Comparison of ENCODE assay signal across 9 cellular contexts in the genomic region with DNA sequence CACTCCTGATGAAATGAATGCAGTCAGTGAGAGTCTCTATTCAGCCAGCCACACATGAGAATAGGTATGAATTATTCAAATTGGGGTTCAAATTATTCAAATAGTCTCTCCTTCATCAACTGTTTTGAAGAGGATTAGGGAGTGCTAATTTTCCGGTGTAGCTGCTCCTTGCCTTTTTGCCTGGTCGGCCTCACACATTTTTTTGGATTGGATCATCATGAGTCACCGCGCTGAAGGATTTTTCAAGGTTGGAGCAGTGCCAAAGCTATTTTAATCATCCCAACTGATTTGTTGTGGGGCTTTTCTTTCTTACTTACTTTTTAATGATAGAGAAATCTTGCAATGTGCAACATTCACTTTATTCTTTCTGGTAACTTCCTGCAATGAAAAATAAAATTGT. TPM values are rescaled to one million over a fixed set of nuclear protein-coding genes. Genes with fewer than 3 reads are reported as not detected.
A peak's percentile ranks its signal among the peaks of the same experiment; 100 is the strongest.
DNase-seq lines count a peak whose midpoint lies in the region; ATAC-seq lines count a peak whose summit lies in the region.
"Had no signal": no experiment of that assay in that cellular context is flagged by ENCODE, and none has a peak within 500 bp of the region (broad histone marks: within the 10 kb centered on the region; RNA-seq: fewer than 3 reads in every experiment).

No MANE protein-coding gene starts in this region.

- H3K27ac Mint-ChIP-seq in activated naive CD8-positive, alpha-beta T cell treated with anti-CD3 and anti-CD28 coated beads for 36 hours, result no peak overlapping the region

- H3K9ac ChIP-seq in skeletal muscle satellite cell (ENCODE audit: low read depth, low read length), result peak overlapping the region; percentile 62

- no peaks in the 10 kb centered on the region for H3K9me3 Mint-ChIP-seq in activated naive CD8-positive, alpha-beta T cell treated with anti-CD3 and anti-CD28 coated beads for 36 hours

- no peak overlapping the region for H3K4me3 Mint-ChIP-seq in activated naive CD8-positive, alpha-beta T cell treated with anti-CD3 and anti-CD28 coated beads for 36 hours

- H3K36me3 ChIP-seq in skeletal muscle satellite cell (ENCODE audit: insufficient read depth, low read length), result no peaks in the 10 kb centered on the region
- H3K36me3 ChIP-seq: right lobe of liver had no signal

- H3K4me3 ChIP-seq in skeletal muscle satellite cell (ENCODE audit: low read length), result peak overlapping the region; percentile 46
- H3K4me3 ChIP-seq: right lobe of liver had no signal

- DNase-seq in DMS 273 (lab: John Stamatoyannopoulos, UW; ENCODE audit: unreplicated experiment) (peak; percentile 63), DMS 273 treated with DMSO at 0.1 percent for 48 hours (lab: John Stamatoyannopoulos, UW) (no peak), SHP77 (lab: John Stamatoyannopoulos, UW) (peak; percentile 36 to 59), foreskin melanocyte (peak; percentile 84)
- no peak for DNase-seq in activated naive CD8-positive, alpha-beta T cell treated with anti-CD3 and anti-CD28 coated beads for 36 hours
- DNase-seq in activated CD4-positive, alpha-beta T cell treated with anti-CD3 and anti-CD28 coated beads, Interleukin-2, amount 50 U/mL, for 48 hours, result no peak
- DNase-seq: right lobe of liver had no signal

- peak overlapping the region; percentile 72 for H3K4me2 ChIP-seq in skeletal muscle satellite cell (ENCODE audit: low read length)

- H3K27me3 Mint-ChIP-seq in activated naive CD8-positive, alpha-beta T cell treated with anti-CD3 and anti-CD28 coated beads for 36 hours, result peaks cover 12% of the 10 kb centered on the region

- H3K4me1 ChIP-seq in skeletal muscle satellite cell (ENCODE audit: control insufficient read depth, insufficient read depth, low read length), result peaks cover 45% of the 10 kb centered on the region
- H3K4me1 ChIP-seq: right lobe of liver had no signal

- no peak for ATAC-seq in HG03439 (IDR thresholded peaks at IDR 0.05; ENCODE audit: unreplicated experiment)

- H3K9me3 ChIP-seq in skeletal muscle satellite cell (replicated peaks; ENCODE audit: low read length), result no peaks in the 10 kb centered on the region
- H3K9me3 ChIP-seq: right lobe of liver had no signal

- no peaks in the 10 kb centered on the region for H3K36me3 Mint-ChIP-seq in activated naive CD8-positive, alpha-beta T cell treated with anti-CD3 and anti-CD28 coated beads for 36 hours

- H3K4me1 Mint-ChIP-seq in activated naive CD8-positive, alpha-beta T cell treated with anti-CD3 and anti-CD28 coated beads for 36 hours, result no peaks in the 10 kb centered on the region

- H3K27me3 ChIP-seq in skeletal muscle satellite cell (ENCODE audit: control insufficient read depth, insufficient read depth, low read length), result no peaks in the 10 kb centered on the region
- H3K27me3 ChIP-seq: right lobe of liver had no signal

RNA-seq across cellular contexts. Expression of a gene that starts 2.4 kb away (rescaled TPM):
- total RNA-seq in skeletal muscle satellite cell (2012; rRNA removed), result 26.0 and 26.6 TPM in 2 replicates
- under 1 TPM; 0.58 to 0.66 TPM for total RNA-seq in activated naive CD8-positive, alpha-beta T cell treated with anti-CD3 and anti-CD28 coated beads for 36 hours

Comparison
In these comparisons a context has a peak if more than half of its experiments do, and no peak if none do; other contexts are left out.
1. DNase-seq: peak in DMS 273 (single experiment), SHP77 (2 of 2) and foreskin melanocyte (single experiment); none in DMS 273 treated with DMSO at 0.1 percent for 48 hours (single experiment), activated naive CD8-positive, alpha-beta T cell treated with anti-CD3 and anti-CD28 coated beads for 36 hours (single experiment) and activated CD4-positive, alpha-beta T cell treated with anti-CD3 and anti-CD28 coated beads, Interleukin-2, amount 50 U/mL, for 48 hours (0 of 2).